ENCODE assay signal across 29 cellular contexts in the genomic region with DNA sequence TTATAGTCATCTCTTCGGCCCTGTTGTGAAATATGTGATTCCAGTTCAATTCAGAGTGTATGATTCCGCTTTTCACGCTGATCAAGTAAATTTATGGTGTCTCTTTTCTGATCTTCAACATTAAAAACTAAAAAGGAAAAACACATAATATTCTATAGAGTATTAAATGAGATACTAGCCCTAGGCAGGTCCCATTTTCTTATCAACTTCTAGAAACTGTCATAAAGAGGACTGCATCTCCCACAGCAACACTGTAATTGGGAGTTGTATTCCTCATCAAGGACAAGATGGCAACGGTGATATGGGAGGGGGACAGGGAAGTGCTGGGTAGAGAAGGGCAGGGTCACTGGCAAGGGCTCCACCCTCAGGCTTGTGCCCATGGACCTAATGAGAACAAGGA.
"Had no signal": no experiment of that assay in that cellular context is flagged by ENCODE, and none has a peak within 500 bp of the region (broad histone marks: within the 10 kb centered on the region; RNA-seq: fewer than 3 reads in every experiment).

No MANE protein-coding gene starts in this region.

- H2AFZ ChIP-seq: neural progenitor cell had no signal

- H3K4me1 ChIP-seq: pancreas, psoas muscle, right lobe of liver, suprapubic skin, testis, tibial artery, transverse colon, upper lobe of right lung, vagina had no signal

- ATAC-seq: naive thymus-derived CD8-positive, alpha-beta T cell; natural killer cell treated with Interleukin-12 subunit alpha and Interleukin-12 subunit beta and Interleukin-15 and Interleukin-18, amount 100 ng/mL, for 72 hours; pancreas; psoas muscle; right cardiac atrium; right lobe of liver; stimulated activated memory B cell treated with anti-CD40 and anti-IgM and Interleukin-4, amounts not matched to agents 10 μg/mL and 1 μg/mL and 100 μg/mL, for 72 hours; stimulated activated naive CD8-positive, alpha-beta T cell treated with anti-CD3 and anti-CD28 coated beads, Interleukin-15, amount 100 ng/mL, for 72 hours; stimulated activated naive CD8-positive, alpha-beta T cell treated with anti-CD3 and anti-CD28 coated beads, Interleukin-15, Interleukin-2, amounts not matched to agents 100 U/mL and 50 U/mL, for 24 hours; upper lobe of right lung had no signal

- H3K4me2 ChIP-seq: neural progenitor cell had no signal

- H3K4me3 ChIP-seq: neural progenitor cell, pancreas, psoas muscle, right lobe of liver, sigmoid colon, suprapubic skin, testis, tibial artery, transverse colon, upper lobe of right lung, vagina had no signal

- H3K9me3 ChIP-seq: neutrophil, pancreas, psoas muscle, right lobe of liver, suprapubic skin, testis, tibial artery, transverse colon, upper lobe of right lung, vagina had no signal

- H3K27ac ChIP-seq: neural progenitor cell, neutrophil, pancreas, psoas muscle, right lobe of liver, sigmoid colon, suprapubic skin, testis, tibial artery, transverse colon, upper lobe of right lung, vagina had no signal

- DNase-seq: naive B cell; naive thymus-derived CD8-positive, alpha-beta T cell; nucleus accumbens; pancreas; psoas muscle; right cardiac atrium; right lobe of liver; sigmoid colon; small intestine; stimulated activated CD4-positive, alpha-beta T cell treated with anti-CD3 and anti-CD28 coated beads, Interleukin-1b, Interleukin-23, amount 100 ng/mL, for 48 hours; stimulated activated CD4-positive, alpha-beta T cell treated with anti-CD3 and anti-CD28 coated beads, Interleukin-4, amount 100 ng/mL, for 1 hour; stimulated activated CD4-positive, alpha-beta T cell treated with anti-CD3 and anti-CD28 coated beads, Interleukin-4, amount 100 ng/mL, for 4 hours; stimulated activated CD8-positive, alpha-beta memory T cell treated with anti-CD3 and anti-CD28 coated beads, Interleukin-4, amount 100 ng/mL, for 48 hours; stimulated activated naive CD4-positive, alpha-beta T cell; stimulated activated naive CD8-positive, alpha-beta T cell treated with anti-CD3 and anti-CD28 coated beads, Interleukin-15, amount 100 ng/mL, for 72 hours; stimulated activated naive CD8-positive, alpha-beta T cell treated with anti-CD3 and anti-CD28 coated beads, Interleukin-15, Interleukin-2, amounts not matched to agents 100 U/mL and 50 U/mL, for 24 hours; substantia nigra; testis; tibial artery; transverse colon; upper lobe of right lung had no signal

- H3K27me3 ChIP-seq: neural progenitor cell, neutrophil, pancreas, right lobe of liver, sigmoid colon, suprapubic skin, testis, tibial artery, transverse colon, upper lobe of right lung, vagina had no signal

- H3K27me3 Mint-ChIP-seq: naive B cell; naive thymus-derived CD8-positive, alpha-beta T cell; natural killer cell treated with Interleukin-12 subunit alpha and Interleukin-12 subunit beta and Interleukin-15 and Interleukin-18, amount 100 ng/mL, for 72 hours; progenitor cell of endocrine pancreas; stimulated activated memory B cell treated with anti-CD40 and anti-IgM and Interleukin-4, amounts not matched to agents 10 μg/mL and 1 μg/mL and 100 μg/mL, for 72 hours; stimulated activated naive CD8-positive, alpha-beta T cell treated with anti-CD3 and anti-CD28 coated beads, Interleukin-15, amount 100 ng/mL, for 72 hours; type B pancreatic cell had no signal

- H3K4me1 Mint-ChIP-seq: neural progenitor cell; stimulated activated memory B cell treated with anti-CD40 and anti-IgM and Interleukin-4, amounts not matched to agents 10 μg/mL and 1 μg/mL and 100 μg/mL, for 72 hours had no signal

- H3K4me3 Mint-ChIP-seq: naive B cell; naive thymus-derived CD8-positive, alpha-beta T cell; natural killer cell treated with Interleukin-12 subunit alpha and Interleukin-12 subunit beta and Interleukin-15 and Interleukin-18, amount 100 ng/mL, for 72 hours; neural progenitor cell; stimulated activated memory B cell treated with anti-CD40 and anti-IgM and Interleukin-4, amounts not matched to agents 10 μg/mL and 1 μg/mL and 100 μg/mL, for 72 hours; stimulated activated naive CD8-positive, alpha-beta T cell treated with anti-CD3 and anti-CD28 coated beads, Interleukin-15, amount 100 ng/mL, for 72 hours; type B pancreatic cell had no signal

- H3K27ac Mint-ChIP-seq: neural progenitor cell; progenitor cell of endocrine pancreas; stimulated activated memory B cell treated with anti-CD40 and anti-IgM and Interleukin-4, amounts not matched to agents 10 μg/mL and 1 μg/mL and 100 μg/mL, for 72 hours had no signal

- H3K9ac ChIP-seq: neural progenitor cell had no signal

- H3K9me3 Mint-ChIP-seq: natural killer cell treated with Interleukin-12 subunit alpha and Interleukin-12 subunit beta and Interleukin-15 and Interleukin-18, amount 100 ng/mL, for 72 hours; neural progenitor cell; stimulated activated memory B cell treated with anti-CD40 and anti-IgM and Interleukin-4, amounts not matched to agents 10 μg/mL and 1 μg/mL and 100 μg/mL, for 72 hours; stimulated activated naive CD8-positive, alpha-beta T cell treated with anti-CD3 and anti-CD28 coated beads, Interleukin-15, amount 100 ng/mL, for 72 hours; type B pancreatic cell had no signal
